Comparison of ENCODE assay signal across 8 cellular contexts in the genomic region with DNA sequence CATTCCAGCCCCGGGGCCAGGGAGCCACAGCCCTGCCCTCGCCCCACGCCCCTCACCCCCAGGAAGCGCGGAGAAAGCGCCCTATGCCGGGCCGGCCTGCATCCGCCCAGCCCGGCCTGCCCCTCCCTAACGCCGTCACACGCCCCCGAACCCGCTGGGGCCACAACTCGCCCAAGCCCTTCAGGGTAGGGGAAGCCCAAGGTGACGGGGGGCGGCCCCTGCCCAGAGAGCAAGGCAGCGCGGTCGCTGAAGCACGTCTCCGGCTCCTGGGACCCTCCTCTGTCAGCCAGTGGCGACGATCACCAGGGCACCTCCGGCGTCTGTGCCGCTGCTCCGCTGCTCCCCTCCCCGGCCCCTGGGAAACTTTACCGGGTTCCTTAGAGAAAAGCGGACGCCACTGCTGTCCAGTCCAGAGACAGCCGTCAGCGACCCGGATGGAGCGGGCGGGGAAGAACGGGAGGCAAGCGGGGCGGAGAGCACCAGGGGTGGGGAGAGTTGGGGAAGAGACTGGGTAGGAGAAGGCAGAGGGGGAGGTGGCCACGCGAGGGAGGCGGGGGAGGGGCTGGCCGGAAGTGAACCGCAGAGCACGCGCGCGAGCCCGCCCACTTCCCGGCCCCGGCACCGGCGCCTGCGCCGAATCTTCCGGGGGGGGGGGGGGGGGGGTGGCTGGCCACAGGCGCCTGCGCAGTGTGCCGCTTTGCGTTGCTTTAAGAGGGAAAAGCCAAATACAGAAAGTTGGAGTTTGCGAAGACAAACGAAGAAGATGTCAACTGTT. TPM values are rescaled to one million over a fixed set of nuclear protein-coding genes. Genes with fewer than 3 reads are reported as not detected.
DNase-seq lines count a peak whose midpoint lies in the region; ATAC-seq and TF ChIP-seq lines count a peak whose summit lies in the region.

Gene HERC4 (minus strand): TSS at position 509 of the 775 bp plus-strand sequence. CDS start 2,175 bp downstream, outside the sequence.

- no peaks in the 10 kb centered on the region for H3K27me3 Mint-ChIP-seq in dendritic cell treated with granulocyte-macrophage colony-stimulating factor and Interleukin-4, amounts not matched to agents 40 ng/mL and 50 ng/mL, for 4 days

- H3K9me3 Mint-ChIP-seq in dendritic cell treated with granulocyte-macrophage colony-stimulating factor and Interleukin-4, amounts not matched to agents 40 ng/mL and 50 ng/mL, for 4 days, result no peaks in the 10 kb centered on the region

- H3K4me3 Mint-ChIP-seq in dendritic cell treated with granulocyte-macrophage colony-stimulating factor and Interleukin-4, amounts not matched to agents 40 ng/mL and 50 ng/mL, for 4 days, result peak within 1 kb of the TSS; percentile 91

- peak within 1 kb of the TSS; percentile 95 for H3K27ac Mint-ChIP-seq in dendritic cell treated with granulocyte-macrophage colony-stimulating factor and Interleukin-4, amounts not matched to agents 40 ng/mL and 50 ng/mL, for 4 days

- peak; percentile 82 for TF ChIP-seq POLR2A in GM19099 (IDR thresholded peaks at IDR 0.05; ENCODE audit: extremely low read depth, insufficient read length, low read depth)

- POLR2A ChIA-PET in BJ (lab: Charles Lee), result no interaction called here

- intact Hi-C loops in dendritic cell treated with granulocyte-macrophage colony-stimulating factor and Interleukin-4, amounts not matched to agents 40 ng/mL and 50 ng/mL, for 4 days (cut with micrococcal nuclease), result loop anchor here (5.0 kb wide), 1 partner anchor 188 kb away; no protein-coding TSS in a partner anchor
- intact Hi-C loops in left lung (cut with DNase I), result no loop called here

- peaks cover 19 to 31% of the 10 kb centered on the region in 2 donors for H3K4me1 ChIP-seq in left lung

- peak within 1 kb of the TSS; percentile 99 for H3K4me3 ChIP-seq in BJ (ENCODE audit: low read depth, low read length)
- H3K4me3 ChIP-seq in left lung, result peak within 1 kb of the TSS; percentile 82 to 96

- CTCF ChIA-PET in BJ (lab: Yijun Ruan, JAX), result interaction anchor here (0.6 to 0.9 kb wide), 2 partner anchors 80 to 216 kb away, joined by 3 read pairs; no protein-coding TSS in a partner anchor

- H3K27me3 ChIP-seq in BJ (ENCODE audit: control insufficient read depth, insufficient read depth, low read length) (no peaks in the 10 kb centered on the region), left lung (no peaks in the 10 kb centered on the region)

- H3K9me3 ChIP-seq in left lung, result no peaks in the 10 kb centered on the region

- TF ChIP-seq CTCF in BJ (IDR thresholded peaks at IDR 0.05; ENCODE audit: insufficient read depth, low read depth, low read length), result no peak
- no peak for TF ChIP-seq CTCF in left lung (IDR thresholded peaks at IDR 0.05)

- peak within 1 kb of the TSS; percentile 97 to 100 for H3K27ac ChIP-seq in left lung

- peaks cover 30% of the 10 kb centered on the region for H3K36me3 Mint-ChIP-seq in dendritic cell treated with granulocyte-macrophage colony-stimulating factor and Interleukin-4, amounts not matched to agents 40 ng/mL and 50 ng/mL, for 4 days (ENCODE audit: low read depth)

- peak; percentile 70 for DNase-seq in BJ (ENCODE audit: low read depth)
- DNase-seq in NCI-H526 treated with DMSO at 0.1 percent for 48 hours (lab: John Stamatoyannopoulos, UW), result peak; percentile 55
- DNase-seq in activated CD4-positive, alpha-beta T cell treated with anti-CD3 and anti-CD28 coated beads, Interleukin-2, amount 50 U/mL, for 4 hours, result peak; percentile 90 to 91
- peak; percentile 95 to 98 for DNase-seq in left lung
- DNase-seq in stimulated activated CD4-positive, alpha-beta T cell treated with anti-CD3 and anti-CD28 coated beads, Interleukin-2, amount 100 ng/mL, for 4 hours (ENCODE audit: low read depth), result peak; percentile 86

- ATAC-seq in HG03378 (IDR thresholded peaks at IDR 0.05; ENCODE audit: unreplicated experiment) (peak; percentile 82), left lung (peak; percentile 98)

- H3K36me3 ChIP-seq in BJ (ENCODE audit: control insufficient read depth, insufficient read depth, low read length), result no peaks in the 10 kb centered on the region
- peaks cover 0 to 6% of the 10 kb centered on the region in 2 donors for H3K36me3 ChIP-seq in left lung

- H3K4me1 Mint-ChIP-seq in dendritic cell treated with granulocyte-macrophage colony-stimulating factor and Interleukin-4, amounts not matched to agents 40 ng/mL and 50 ng/mL, for 4 days (ENCODE audit: low read depth), result peaks cover 19% of the 10 kb centered on the region

RNA-seq across cellular contexts. Expression of gene HERC4, which starts in this region (rescaled TPM):
- 23.4 and 59.1 TPM in 2 replicates for polyA plus RNA-seq in BJ (2011; rRNA removed)
- polyA minus RNA-seq in BJ (2011; rRNA and poly(A)+ RNA removed), result 41.3 and 46.5 TPM in 2 replicates
- 10 to 100 TPM; 60.9 to 65.7 TPM for total RNA-seq in left lung

Comparison
In these comparisons a context has a peak if more than half of its experiments do, and no peak if none do; other contexts are left out.
1. Peak in every context shown above with its lines: DNase-seq, ATAC-seq, H3K4me3 ChIP-seq and H3K27ac ChIP-seq.